In genomic region chr13:95708390-95708774, GRCh38 we compare ENCODE assay signal across 18 cellular contexts.
"Had no signal": no experiment of that assay in that cellular context is flagged by ENCODE, and none has a peak within 500 bp of the region (broad histone marks: within the 10 kb centered on the region; RNA-seq: fewer than 3 reads in every experiment).

No MANE protein-coding gene starts in this region.

- ATAC-seq: activated CD4-positive, alpha-beta T cell treated with anti-CD3 and anti-CD28 coated beads for 36 hours; activated CD8-positive, alpha-beta T cell treated with anti-CD3 and anti-CD28 coated beads, Interleukin-2, amount 10 ng/mL, durations not matched to agents 7 days and 5 days; gastroesophageal sphincter had no signal

- H3K27me3 Mint-ChIP-seq: activated CD4-positive, alpha-beta T cell treated with anti-CD3 and anti-CD28 coated beads for 36 hours had no signal

- H3K27ac Mint-ChIP-seq: activated CD4-positive, alpha-beta T cell treated with anti-CD3 and anti-CD28 coated beads for 36 hours; activated CD8-positive, alpha-beta T cell treated with anti-CD3 and anti-CD28 coated beads, Interleukin-2, amount 10 ng/mL, durations not matched to agents 7 days and 5 days; activated T-helper 1 cell treated with anti-CD3 and anti-CD28 coated beads, Interleukin-12 subunit alpha, Interleukin-12 subunit beta, Interleukin-2, Interleukin-4 antibody, amounts not matched to agents 30 ng/mL and 10 ng/mL and 1 ng/mL, durations not matched to agents 14 hours and 24 hours and 36 hours had no signal

- H3K4me3 ChIP-seq: coronary artery, gastroesophageal sphincter, left ventricle myocardium inferior, sigmoid colon, suprapubic skin, upper lobe of right lung had no signal

- H3K9me3 ChIP-seq: suprapubic skin, upper lobe of right lung had no signal

- H3K4me3 Mint-ChIP-seq: activated CD4-positive, alpha-beta T cell treated with anti-CD3 and anti-CD28 coated beads for 36 hours; activated CD8-positive, alpha-beta T cell treated with anti-CD3 and anti-CD28 coated beads, Interleukin-2, amount 10 ng/mL, durations not matched to agents 7 days and 5 days; activated T-helper 1 cell treated with anti-CD3 and anti-CD28 coated beads, Interleukin-12 subunit alpha, Interleukin-12 subunit beta, Interleukin-2, Interleukin-4 antibody, amounts not matched to agents 30 ng/mL and 10 ng/mL and 1 ng/mL, durations not matched to agents 14 hours and 24 hours and 36 hours had no signal

- DNase-seq: activated CD4-positive, alpha-beta T cell treated with anti-CD3 and anti-CD28 coated beads for 36 hours; activated CD8-positive, alpha-beta T cell treated with anti-CD3 and anti-CD28 coated beads, Interleukin-2, amount 10 ng/mL, durations not matched to agents 7 days and 5 days; activated naive CD4-positive, alpha-beta T cell treated with Interleukin-2 at 50 U/mL for 16 hours; effector memory CD4-positive, alpha-beta T cell; kidney; left ventricle myocardium inferior; mesenchymal stem cell; sigmoid colon; stimulated activated CD4-positive, alpha-beta T cell treated with anti-CD3 and anti-CD28 coated beads, Interleukin-2, amount 100 ng/mL, for 48 hours; stimulated activated naive CD8-positive, alpha-beta T cell treated with anti-CD3 and anti-CD28 coated beads, Interleukin-15, Interleukin-2, amounts not matched to agents 100 U/mL and 50 U/mL, for 24 hours; T-helper 9 cell; upper lobe of right lung had no signal

- H3K27me3 ChIP-seq: gastroesophageal sphincter, sigmoid colon, suprapubic skin, upper lobe of right lung had no signal

- H3K27ac ChIP-seq: coronary artery, epithelial cell of prostate, gastroesophageal sphincter, left ventricle myocardium inferior, sigmoid colon, suprapubic skin, upper lobe of right lung, VCaP had no signal
